26 cellular contexts compared by ENCODE assay signal in genomic region chr10:127151541-127151940, GRCh38. TPM values are rescaled to one million over a fixed set of nuclear protein-coding genes. Genes with fewer than 3 reads are reported as not detected.
DNase-seq lines count a peak whose midpoint lies in the region; ATAC-seq and FAIRE-seq lines count a peak whose summit lies in the region.
"Had no signal": no experiment of that assay in that cellular context is flagged by ENCODE, and none has a peak within 500 bp of the region (broad histone marks: within the 10 kb centered on the region; RNA-seq: fewer than 3 reads in every experiment).

No MANE protein-coding gene starts in this region.

- DNase-seq in LHCN-M2 (ENCODE audit: low read depth) (peak; percentile 50), astrocyte of the hippocampus (ENCODE audit: low read depth, low spot score) (peak; percentile 32), iris pigment epithelial cell (ENCODE audit: low read depth) (peak; percentile 65), urothelium cell line (ENCODE audit: low spot score) (peak; percentile 13), NCI-H510A treated with DMSO at 0.1 percent for 48 hours (lab: John Stamatoyannopoulos, UW) (no peak)
- DNase-seq in activated T-cell treated with anti-CD3 and anti-CD28 coated beads, Interleukin-2, amount 50 U/mL, for 24 hours: no peak
- DNase-seq: activated CD4-positive, alpha-beta T cell treated with anti-CD3 and anti-CD28 coated beads, Interleukin-2, amount 50 U/mL, for 4 hours; activated CD4-positive, CD25-positive, alpha-beta regulatory T cell; activated CD8-positive, alpha-beta memory T cell treated with anti-CD3 and anti-CD28 coated beads, Interleukin-2, amount 50 U/mL, for 4 hours; CD4-positive, alpha-beta T cell; DMS 273 treated with DMSO at 0.1 percent for 48 hours; effector CD4-positive, alpha-beta T cell; foreskin melanocyte; NCI-H2171 treated with DMSO at 0.1 percent for 48 hours; transverse colon had no signal

- H3K27ac Mint-ChIP-seq in activated T-cell treated with anti-CD3 and anti-CD28 coated beads, Interleukin-2, amount 50 U/mL, for 24 hours: no peak overlapping the region
- H3K27ac Mint-ChIP-seq: activated naive CD8-positive, alpha-beta T cell; activated T-helper 2 cell treated with anti-CD3 and anti-CD28 coated beads, Interferon-gamma antibody, Interleukin-2, Interleukin-4, amounts not matched to agents 10 μg/mL and 5 μg/mL and 100 μg/mL, durations not matched to agents 14 hours and 24 hours and 36 hours; CD4-positive, alpha-beta T cell; neural progenitor cell; progenitor cell of endocrine pancreas had no signal

- H3K9me3 Mint-ChIP-seq in activated T-cell treated with anti-CD3 and anti-CD28 coated beads, Interleukin-2, amount 50 U/mL, for 24 hours: no peaks in the 10 kb centered on the region
- H3K9me3 Mint-ChIP-seq: activated T-helper 2 cell treated with anti-CD3 and anti-CD28 coated beads, Interferon-gamma antibody, Interleukin-2, Interleukin-4, amounts not matched to agents 10 μg/mL and 5 μg/mL and 100 μg/mL, durations not matched to agents 14 hours and 24 hours and 36 hours; CD4-positive, alpha-beta T cell had no signal

- H3K4me3 Mint-ChIP-seq in activated T-cell treated with anti-CD3 and anti-CD28 coated beads, Interleukin-2, amount 50 U/mL, for 24 hours: no peak overlapping the region
- H3K4me3 Mint-ChIP-seq: activated naive CD8-positive, alpha-beta T cell; CD4-positive, alpha-beta T cell; neural progenitor cell had no signal

- no peaks in the 10 kb centered on the region for H3K36me3 Mint-ChIP-seq in activated T-cell treated with anti-CD3 and anti-CD28 coated beads, Interleukin-2, amount 50 U/mL, for 24 hours (ENCODE audit: low read depth)
- H3K36me3 Mint-ChIP-seq: activated naive CD8-positive, alpha-beta T cell had no signal

- H3K4me1 Mint-ChIP-seq in activated T-cell treated with anti-CD3 and anti-CD28 coated beads, Interleukin-2, amount 50 U/mL, for 24 hours (ENCODE audit: low read depth): peaks cover 4% of the 10 kb centered on the region

- FAIRE-seq in urothelium cell line (lab: Jason Lieb, UNC): no peak
- FAIRE-seq: GM19239 had no signal

- no peak for ATAC-seq in HG03135 (IDR thresholded peaks at IDR 0.05; ENCODE audit: unreplicated experiment)
- ATAC-seq: HCT116 had no signal

- H3K27me3 Mint-ChIP-seq in activated T-cell treated with anti-CD3 and anti-CD28 coated beads, Interleukin-2, amount 50 U/mL, for 24 hours: no peaks in the 10 kb centered on the region
- H3K27me3 Mint-ChIP-seq: activated naive CD8-positive, alpha-beta T cell; CD4-positive, alpha-beta T cell; progenitor cell of endocrine pancreas had no signal

RNA-seq across cellular contexts. Expression of gene INSYN2A, which starts 44.9 kb away (rescaled TPM):
- 1.7 and 3.3 TPM in 2 replicates for total RNA-seq in LHCN-M2 (2014; rRNA removed)
- 0.26 TPM for polyA plus RNA-seq in LHCN-M2 (2012)
- total RNA-seq: activated T-helper 2 cell treated with anti-CD3 and anti-CD28 coated beads, Interferon-gamma antibody, Interleukin-2, Interleukin-4, amounts not matched to agents 10 μg/mL and 5 μg/mL and 100 μg/mL, durations not matched to agents 14 hours and 24 hours and 36 hours; ascending aorta; CD4-positive, alpha-beta T cell; G401; lower lobe of right lung; progenitor cell of endocrine pancreas had no signal
- polyA plus RNA-seq: esophagus had no signal

Comparison
In these comparisons a context has a peak if more than half of its experiments do, and no peak if none do; other contexts are left out.
1. DNase-seq: peak in LHCN-M2 (single experiment), astrocyte of the hippocampus (single experiment), iris pigment epithelial cell (single experiment) and urothelium cell line (single experiment); none in activated T-cell treated with anti-CD3 and anti-CD28 coated beads, Interleukin-2, amount 50 U/mL, for 24 hours (single experiment) and NCI-H510A treated with DMSO at 0.1 percent for 48 hours (single experiment).